8 cellular contexts compared by ENCODE assay signal in the genomic region with DNA sequence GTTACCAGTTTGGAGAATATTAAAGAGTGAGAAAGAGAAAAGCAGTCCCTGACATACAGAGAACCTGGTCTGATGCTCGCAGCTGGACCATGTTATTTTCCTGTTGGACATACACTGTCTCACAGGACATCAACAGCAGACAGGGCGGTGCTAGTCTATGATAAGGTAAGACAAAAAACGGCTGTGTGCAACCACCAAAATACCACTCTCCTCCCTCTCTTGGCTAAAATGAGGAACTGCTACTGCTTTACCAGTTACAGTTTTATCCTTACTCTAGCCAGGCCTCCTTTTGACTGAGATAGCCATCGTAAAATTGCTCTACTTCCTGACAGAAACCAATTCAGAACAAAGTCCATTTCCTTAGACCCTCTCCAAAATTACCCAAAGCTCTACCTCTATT. TPM values are rescaled to one million over a fixed set of nuclear protein-coding genes. Genes with fewer than 3 reads are reported as not detected.
DNase-seq lines count a peak whose midpoint lies in the region; ATAC-seq and TF ChIP-seq lines count a peak whose summit lies in the region.

No MANE protein-coding gene starts in this region.

- H3K4me2 ChIP-seq in SK-N-SH (no peak overlapping the region), mesendoderm (ENCODE audit: low read length) (no peak overlapping the region)

- POLR2A ChIA-PET in SK-N-SH (lab: Yijun Ruan, JAX): no interaction called here

- H3K9ac ChIP-seq in SK-N-SH (no peak overlapping the region), mesendoderm (ENCODE audit: low read length) (no peak overlapping the region)

- peaks cover 8% of the 10 kb centered on the region for H3K27me3 ChIP-seq in BE2C
- H3K27me3 ChIP-seq in SK-N-SH (ENCODE audit: insufficient read depth): no peaks in the 10 kb centered on the region
- H3K27me3 ChIP-seq in mesendoderm (ENCODE audit: insufficient read depth, low read length, poor library complexity): no peaks in the 10 kb centered on the region

- H3K27me3 Mint-ChIP-seq in activated CD8-positive, alpha-beta memory T cell treated with anti-CD3 and anti-CD28 coated beads, Interleukin-2, amount 10 ng/mL, durations not matched to agents 7 days and 5 days: peaks cover 6% of the 10 kb centered on the region

- no peak overlapping the region for H2AK5ac ChIP-seq in mesendoderm (ENCODE audit: low read length)

- H3K23ac ChIP-seq in mesendoderm (ENCODE audit: low read length): no peak overlapping the region

- H3K79me1 ChIP-seq in mesendoderm (ENCODE audit: low read length): no peaks in the 10 kb centered on the region

- no peaks in the 10 kb centered on the region for H3K9me2 ChIP-seq in SK-N-SH

- 49% methylated on average over 4 of the region's 4 CpGs for WGBS in SK-N-SH (ENCODE audit: low lambda C conversion rate)
- no CpG with 5 or more reads among the region's 4 CpGs for whole genome bisulfite sequencing in mesendoderm (ENCODE audit: extremely low coverage, insufficient coverage, low lambda C conversion rate)

- TF ChIP-seq CTCF in BE2C (IDR thresholded peaks at IDR 0.05; ENCODE audit: low read depth, low read length) (peak; percentile 62), SK-N-SH (IDR thresholded peaks at IDR 0.05) (peak; percentile 17; the same call in 1 of the 2 replicates)

- H3K4me1 ChIP-seq in BE2C: no peaks in the 10 kb centered on the region
- no peaks in the 10 kb centered on the region for H3K4me1 ChIP-seq in SK-N-SH (ENCODE audit: control insufficient read depth in 1 of 2, insufficient read depth in 2 of 2, low read depth in 1 of 2, low read length in 1 of 2)
- no peaks in the 10 kb centered on the region for H3K4me1 ChIP-seq in mesendoderm (ENCODE audit: control insufficient read depth, low read depth, low read length)

- no peak for TF ChIP-seq RAD21 in SK-N-SH (IDR thresholded peaks at IDR 0.05; ENCODE audit: low read length)

- CTCF ChIA-PET in SK-N-SH (lab: Yijun Ruan, JAX): interaction anchor here (1.1 to 1.2 kb wide), 2 partner anchors 12 to 79 kb away, joined by 3 to 5 read pairs; no protein-coding TSS in a partner anchor
- CTCF ChIA-PET in activated CD8-positive, alpha-beta memory T cell treated with anti-CD3 and anti-CD28 coated beads, Interleukin-2, amount 10 ng/mL, durations not matched to agents 7 days and 5 days (lab: Charles Lee): interaction anchor here (1.0 to 1.5 kb wide), 2 partner anchors 110 to 464 kb away, joined by 3 read pairs; no protein-coding TSS in a partner anchor

- no peak overlapping the region for H3K18ac ChIP-seq in mesendoderm (ENCODE audit: low read length)

- no peak overlapping the region for H2BK5ac ChIP-seq in mesendoderm (ENCODE audit: low read length)

- no peak overlapping the region for H3K4me3 ChIP-seq in BE2C (ENCODE audit: low read depth, low read length)
- no peak overlapping the region for H3K4me3 ChIP-seq in SK-N-SH (ENCODE audit: low read depth in 2 of 2, low read length in 1 of 2)
- no peak overlapping the region for H3K4me3 ChIP-seq in mesendoderm (ENCODE audit: low read length)

- H3K36me3 ChIP-seq in BE2C (no peaks in the 10 kb centered on the region), SK-N-SH (replicated peaks in 1 of 2; ENCODE audit: control insufficient read depth in 1 of 2, insufficient read depth in 2 of 2, low read length in 1 of 2) (no peaks in the 10 kb centered on the region), mesendoderm (ENCODE audit: control insufficient read depth, insufficient read depth, low read length) (no peaks in the 10 kb centered on the region)

- no peak overlapping the region for H3K4me3 Mint-ChIP-seq in activated CD8-positive, alpha-beta memory T cell treated with anti-CD3 and anti-CD28 coated beads, Interleukin-2, amount 10 ng/mL, durations not matched to agents 7 days and 5 days

- no peak overlapping the region for H3K27ac Mint-ChIP-seq in activated CD8-positive, alpha-beta memory T cell treated with anti-CD3 and anti-CD28 coated beads, Interleukin-2, amount 10 ng/mL, durations not matched to agents 7 days and 5 days

- H3K27ac ChIP-seq in SK-N-SH (ENCODE audit: low read depth in 2 of 2, low read length in 1 of 2): no peak overlapping the region
- no peak overlapping the region for H3K27ac ChIP-seq in mesendoderm (ENCODE audit: low read depth, low read length)

- peaks cover 3% of the 10 kb centered on the region; the same call in 1 of the 2 replicates for H3K9me3 ChIP-seq in BE2C
- H3K9me3 ChIP-seq in SK-N-SH: no peaks in the 10 kb centered on the region

- no peak overlapping the region for H2AFZ ChIP-seq in SK-N-SH (ENCODE audit: low read depth)

- DNase-seq in BE2C: no peak
- DNase-seq in SK-N-SH: peak; percentile 12
- peak; percentile 31 for DNase-seq in mesendoderm
- DNase-seq in 8988T: no peak
- DNase-seq in activated CD8-positive, alpha-beta memory T cell treated with anti-CD3 and anti-CD28 coated beads, Interleukin-2, amount 10 ng/mL, durations not matched to agents 7 days and 5 days: no peak
- no peak for DNase-seq in AG20443 (ENCODE audit: low spot score)

- no peak overlapping the region for H3K4ac ChIP-seq in mesendoderm (ENCODE audit: low read depth, low read length)

- peak; percentile 98 for ATAC-seq in GM19043 (IDR thresholded peaks at IDR 0.05; ENCODE audit: low read depth, unreplicated experiment)
- ATAC-seq in HG03097 (IDR thresholded peaks at IDR 0.05; ENCODE audit: low FRiP score, unreplicated experiment): peak; percentile 99
- no peak for ATAC-seq in activated CD8-positive, alpha-beta memory T cell treated with anti-CD3 and anti-CD28 coated beads, Interleukin-2, amount 10 ng/mL, durations not matched to agents 7 days and 5 days

- no peaks in the 10 kb centered on the region for H3K4me1 Mint-ChIP-seq in activated CD8-positive, alpha-beta memory T cell treated with anti-CD3 and anti-CD28 coated beads, Interleukin-2, amount 10 ng/mL, durations not matched to agents 7 days and 5 days

- no peak overlapping the region for H3K56ac ChIP-seq in mesendoderm (ENCODE audit: low read length)

- H4K5ac ChIP-seq in mesendoderm (ENCODE audit: low read length): no peak overlapping the region

- no peak overlapping the region for H4K8ac ChIP-seq in mesendoderm (ENCODE audit: low read depth, low read length)

- TF ChIP-seq EP300 in SK-N-SH (IDR thresholded peaks at IDR 0.05; ENCODE audit: borderline replicate concordance in 1 of 2, low read depth in 1 of 2, low read length in 1 of 2): no peak

- no peaks in the 10 kb centered on the region for H3K9me3 Mint-ChIP-seq in activated CD8-positive, alpha-beta memory T cell treated with anti-CD3 and anti-CD28 coated beads, Interleukin-2, amount 10 ng/mL, durations not matched to agents 7 days and 5 days (ENCODE audit: low read depth)

- H3K79me2 ChIP-seq in SK-N-SH (ENCODE audit: insufficient read depth): no peaks in the 10 kb centered on the region
- no peaks in the 10 kb centered on the region for H3K79me2 ChIP-seq in mesendoderm (ENCODE audit: control insufficient read depth, insufficient read depth, low read length)

- H3F3A ChIP-seq in SK-N-SH (replicated peaks; ENCODE audit: insufficient read depth): no peaks in the 10 kb centered on the region

- no peak overlapping the region for H2BK120ac ChIP-seq in mesendoderm (ENCODE audit: low read depth, low read length)

- no peak overlapping the region for H2BK15ac ChIP-seq in mesendoderm (replicated peaks; ENCODE audit: low read depth)

- no peaks in the 10 kb centered on the region for H4K20me1 ChIP-seq in SK-N-SH (ENCODE audit: insufficient read depth)

- peaks cover 3% of the 10 kb centered on the region for H3K36me3 Mint-ChIP-seq in activated CD8-positive, alpha-beta memory T cell treated with anti-CD3 and anti-CD28 coated beads, Interleukin-2, amount 10 ng/mL, durations not matched to agents 7 days and 5 days

TF ChIP-seq in SK-N-SH, 30 proteins besides CTCF, POLR2A, EP300 and RAD21:
- TF ChIP-seq FOSL2 (IDR thresholded peaks at IDR 0.05; ENCODE audit: borderline replicate concordance, low read depth) (no peak), GABPA (IDR thresholded peaks at IDR 0.05; ENCODE audit: low read depth) (no peak), ELF1 (IDR thresholded peaks at IDR 0.05) (no peak), TCF12 (IDR thresholded peaks at IDR 0.05) (no peak), RFX5 (IDR thresholded peaks at IDR 0.05; ENCODE audit: low read length) (no peak)
- TF ChIP-seq, protein P1, sequence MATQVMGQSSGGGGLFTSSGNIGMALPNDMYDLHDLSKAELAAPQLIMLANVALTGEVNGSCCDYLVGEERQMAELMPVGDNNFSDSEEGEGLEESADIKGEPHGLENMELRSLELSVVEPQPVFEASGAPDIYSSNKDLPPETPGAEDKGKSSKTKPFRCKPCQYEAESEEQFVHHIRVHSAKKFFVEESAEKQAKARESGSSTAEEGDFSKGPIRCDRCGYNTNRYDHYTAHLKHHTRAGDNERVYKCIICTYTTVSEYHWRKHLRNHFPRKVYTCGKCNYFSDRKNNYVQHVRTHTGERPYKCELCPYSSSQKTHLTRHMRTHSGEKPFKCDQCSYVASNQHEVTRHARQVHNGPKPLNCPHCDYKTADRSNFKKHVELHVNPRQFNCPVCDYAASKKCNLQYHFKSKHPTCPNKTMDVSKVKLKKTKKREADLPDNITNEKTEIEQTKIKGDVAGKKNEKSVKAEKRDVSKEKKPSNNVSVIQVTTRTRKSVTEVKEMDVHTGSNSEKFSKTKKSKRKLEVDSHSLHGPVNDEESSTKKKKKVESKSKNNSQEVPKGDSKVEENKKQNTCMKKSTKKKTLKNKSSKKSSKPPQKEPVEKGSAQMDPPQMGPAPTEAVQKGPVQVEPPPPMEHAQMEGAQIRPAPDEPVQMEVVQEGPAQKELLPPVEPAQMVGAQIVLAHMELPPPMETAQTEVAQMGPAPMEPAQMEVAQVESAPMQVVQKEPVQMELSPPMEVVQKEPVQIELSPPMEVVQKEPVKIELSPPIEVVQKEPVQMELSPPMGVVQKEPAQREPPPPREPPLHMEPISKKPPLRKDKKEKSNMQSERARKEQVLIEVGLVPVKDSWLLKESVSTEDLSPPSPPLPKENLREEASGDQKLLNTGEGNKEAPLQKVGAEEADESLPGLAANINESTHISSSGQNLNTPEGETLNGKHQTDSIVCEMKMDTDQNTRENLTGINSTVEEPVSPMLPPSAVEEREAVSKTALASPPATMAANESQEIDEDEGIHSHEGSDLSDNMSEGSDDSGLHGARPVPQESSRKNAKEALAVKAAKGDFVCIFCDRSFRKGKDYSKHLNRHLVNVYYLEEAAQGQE (IDR thresholded peaks at IDR 0.05; ENCODE audit: low read depth, low read length): no peak
TF ChIP-seq in SK-N-SH: peak in this region for 0.

RNA-seq across cellular contexts. Expression of a gene that starts 47.0 kb away (rescaled TPM):
- 48.5 TPM for polyA plus RNA-seq in BE2C (2012; ENCODE audit: insufficient read depth, insufficient read length, low read depth)
- polyA plus RNA-seq in SK-N-SH (2012; rRNA removed): 22.1 and 30.3 TPM in 2 replicates
- polyA plus RNA-seq in SK-N-SH (2012; cell fraction: cytosol; rRNA removed): 41.8 and 45.2 TPM in 2 replicates
- 3.7 and 11.7 TPM in 2 replicates for polyA plus RNA-seq in SK-N-SH (2012; cell fraction: nucleus; rRNA removed)
- 66.8 TPM for polyA plus RNA-seq in mesendoderm (2013, experiment 1 of 2)
- polyA plus RNA-seq in mesendoderm (2013, experiment 2 of 2): 69.0 TPM
- total RNA-seq in activated CD8-positive, alpha-beta memory T cell treated with anti-CD3 and anti-CD28 coated beads, Interleukin-2, amount 10 ng/mL, durations not matched to agents 7 days and 5 days: 10 to 100 TPM; 67.0 to 75.5 TPM

Comparison
In these comparisons a context has a peak if more than half of its experiments do, and no peak if none do; other contexts are left out.
1. DNase-seq: peak in SK-N-SH (single experiment) and mesendoderm (single experiment); none in BE2C (single experiment), 8988T (single experiment), activated CD8-positive, alpha-beta memory T cell treated with anti-CD3 and anti-CD28 coated beads, Interleukin-2, amount 10 ng/mL, durations not matched to agents 7 days and 5 days (single experiment) and AG20443 (single experiment).